21 cellular contexts compared by ENCODE assay signal in the genomic region with DNA sequence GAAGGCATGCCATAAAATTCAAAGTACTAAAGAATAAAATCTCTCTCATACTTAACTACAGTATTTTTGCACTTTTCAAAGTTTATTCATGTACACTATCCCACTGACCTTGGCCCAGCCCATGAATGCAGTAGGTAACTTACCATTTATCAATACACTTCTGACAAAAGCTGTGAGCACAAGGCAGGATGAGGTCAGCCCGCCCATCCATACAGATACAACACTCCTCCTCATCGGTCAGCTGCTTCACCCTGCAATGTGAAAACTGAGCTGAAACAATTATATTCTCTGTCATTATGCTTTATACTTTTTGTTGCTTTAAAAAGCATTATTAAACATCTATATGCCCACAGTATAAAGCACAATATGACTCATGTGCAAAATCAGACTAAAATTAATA. TPM values are rescaled to one million over a fixed set of nuclear protein-coding genes. Genes with fewer than 3 reads are reported as not detected.
A peak's percentile ranks its signal among the peaks of the same experiment; 100 is the strongest.
DNase-seq lines count a peak whose midpoint lies in the region; ATAC-seq and TF ChIP-seq lines count a peak whose summit lies in the region.
"Had no signal": no experiment of that assay in that cellular context is flagged by ENCODE, and none has a peak within 500 bp of the region (broad histone marks: within the 10 kb centered on the region; RNA-seq: fewer than 3 reads in every experiment).

No MANE protein-coding gene starts in this region.

- peaks cover 23% of the 10 kb centered on the region for H3K4me1 ChIP-seq in mammary epithelial cell (ENCODE audit: insufficient read depth, low read length)

- CTCF ChIA-PET in mammary epithelial cell (lab: Charles Lee; ENCODE audit: low non-redundant PET) = interaction anchor here (0.6 kb wide), 1 partner anchor 212 kb away, joined by 3 read pairs; no protein-coding TSS in a partner anchor

- no peak overlapping the region for H3K4me3 ChIP-seq in mammary epithelial cell (replicated peaks in 1 of 3; ENCODE audit: insufficient read depth in 1 of 3, low read depth in 2 of 3, low read length in 3 of 3)
- H3K4me3 ChIP-seq: MG63, SK-N-MC had no signal

- DNase-seq in Ammon's horn (ENCODE audit: low spot score) (peak; percentile 50), mammary epithelial cell (no peak), inferior parietal cortex (ENCODE audit: extremely low spot score) (peak; percentile 20), substantia nigra (lab: John Stamatoyannopoulos, UW) (peak in 3 of 49 donors; percentile 30 to 40 (median 36)), HuH-7.5 (ENCODE audit: low spot score) (no peak)
- DNase-seq: DMS79; Karpas-422; MG63; NCI-H1092 treated with DMSO at 0.1 percent for 48 hours; NCI-H2081; NCI-H2171 treated with DMSO at 0.1 percent for 48 hours; NCI-H446; NCI-H526 treated with DMSO at 0.1 percent for 48 hours; NK-92 treated with Interleukin-12 subunit alpha and Interleukin-12 subunit beta, amount 100 ng/mL, for 24 hours; Right ventricle myocardium superior had no signal

- no peak overlapping the region for H2AFZ ChIP-seq in mammary epithelial cell (ENCODE audit: low read depth, low read length)

- intact Hi-C loops in mammary epithelial cell (cut with micrococcal nuclease) = loop anchor here (1.0 to 2.0 kb wide), 3 partner anchors 30 to 216 kb away; no protein-coding TSS in a partner anchor

- TF ChIP-seq CTCF in mammary epithelial cell (conservative IDR thresholded peaks at IDR 0.05 in 1 of 2, IDR thresholded peaks at IDR 0.05 in 1 of 2; ENCODE audit: extremely low read depth in 1 of 2, insufficient read depth in 1 of 2, low read depth in 1 of 2, low read length in 2 of 2) = no peak

- H3K79me2 ChIP-seq in mammary epithelial cell (ENCODE audit: insufficient read depth, low read length) = peaks cover 3% of the 10 kb centered on the region

- BruUV-seq in mammary epithelial cell (replicated peaks; lab: Mats Ljungman, UMichigan) = no TSS peak

- in situ Hi-C loops in mammary epithelial cell (cut with MboI; ENCODE audit: low sequenced_read_pairs in 2 of 2) = loop anchor here in 1 of 2 donors (10.0 kb wide), 1 partner anchor 216 kb away; no protein-coding TSS in a partner anchor

- H3K36me3 ChIP-seq in mammary epithelial cell (ENCODE audit: insufficient read depth, low read length) = no peaks in the 10 kb centered on the region

- no peak overlapping the region for H3K4me2 ChIP-seq in mammary epithelial cell (ENCODE audit: insufficient read depth, low read depth, low read length)

- 94% methylated on average over 2 of the region's 2 CpGs for WGBS in mammary epithelial cell (ENCODE audit: low coverage, missing lambda C conversion rate)

- H3K9ac ChIP-seq in mammary epithelial cell (ENCODE audit: insufficient read depth, low read length) = no peak overlapping the region

- H3K9me3 ChIP-seq in mammary epithelial cell (replicated peaks; ENCODE audit: insufficient read depth, low read length) = no peaks in the 10 kb centered on the region
- H3K9me3 ChIP-seq: MG63 had no signal

- H3K27ac ChIP-seq in mammary epithelial cell (ENCODE audit: insufficient read depth, low read depth, low read length) (peak overlapping the region; percentile 94), substantia nigra (ENCODE audit: low read depth, low read length, poor library complexity, severe bottlenecking) (peak overlapping the region; percentile 74)
- H3K27ac ChIP-seq: C4-2B had no signal

- no peaks in the 10 kb centered on the region for H3K27me3 ChIP-seq in mammary epithelial cell (ENCODE audit: insufficient read depth, low read length)
- H3K27me3 ChIP-seq: MG63 had no signal

- no peaks in the 10 kb centered on the region for H4K20me1 ChIP-seq in mammary epithelial cell (ENCODE audit: insufficient read depth, low read length)

- ATAC-seq in GM18498 (IDR thresholded peaks at IDR 0.05; ENCODE audit: unreplicated experiment) (no peak), HG03432 (IDR thresholded peaks at IDR 0.05; ENCODE audit: unreplicated experiment) (no peak)

- dilution Hi-C loops in mammary epithelial cell (cut with HindIII; ENCODE audit: low sequenced_read_pairs) = no loop called here

RNA-seq across cellular contexts. Expression of a gene that starts 22.1 kb away (rescaled TPM):
- total RNA-seq in mammary epithelial cell = 10 to 100 TPM; 45.7 to 58.2 TPM
- polyA plus RNA-seq in mammary epithelial cell = 16.2 TPM
- 9.1 TPM for polyA minus RNA-seq in mammary epithelial cell

RNA-seq across cellular contexts. Expression of a gene that starts 49.6 kb away (rescaled TPM):
- not detected for total RNA-seq in mammary epithelial cell
- polyA plus RNA-seq in mammary epithelial cell = not detected
- not detected for polyA minus RNA-seq in mammary epithelial cell
- total RNA-seq: HT-29, OCI-LY7 had no signal

Comparison
In these comparisons a context has a peak if more than half of its experiments do, and no peak if none do; other contexts are left out.
1. DNase-seq: peak in Ammon's horn (single experiment) and inferior parietal cortex (single experiment); none in mammary epithelial cell (single experiment) and HuH-7.5 (single experiment).